8 cellular contexts compared by ENCODE assay signal in genomic region chr1:54965624-54966340, GRCh38. TPM values are rescaled to one million over a fixed set of nuclear protein-coding genes. Genes with fewer than 3 reads are reported as not detected.
DNase-seq lines count a peak whose midpoint lies in the region; ATAC-seq and TF ChIP-seq lines count a peak whose summit lies in the region.

No MANE protein-coding gene starts in this region.

- H3K27me3 ChIP-seq in lung (ENCODE audit: control insufficient read depth, insufficient read depth) = no peaks in the 10 kb centered on the region

- peaks cover 21% of the 10 kb centered on the region for H3K27me3 Mint-ChIP-seq in activated CD8-positive, alpha-beta memory T cell treated with anti-CD3 and anti-CD28 coated beads, Interleukin-2, amount 10 ng/mL, durations not matched to agents 7 days and 5 days
- H3K27me3 Mint-ChIP-seq in osteocyte (ENCODE audit: unreplicated experiment) = no peaks in the 10 kb centered on the region

- H3K4me3 Mint-ChIP-seq in activated CD8-positive, alpha-beta memory T cell treated with anti-CD3 and anti-CD28 coated beads, Interleukin-2, amount 10 ng/mL, durations not matched to agents 7 days and 5 days = no peak overlapping the region
- no peak overlapping the region for H3K4me3 Mint-ChIP-seq in osteocyte (ENCODE audit: unreplicated experiment)

- peak; percentile 71 for DNase-seq in ELR (ENCODE audit: low read depth)
- peak; percentile 67 for DNase-seq in KBM-7
- DNase-seq in activated CD8-positive, alpha-beta memory T cell treated with anti-CD3 and anti-CD28 coated beads, Interleukin-2, amount 10 ng/mL, durations not matched to agents 7 days and 5 days = no peak
- peak; percentile 67 for DNase-seq in lung (ENCODE audit: low spot score)
- no peak for DNase-seq in NCI-H1417 treated with DMSO at 0.1 percent for 48 hours (lab: John Stamatoyannopoulos, UW)
- DNase-seq in osteocyte (ENCODE audit: extremely low spot score, unreplicated experiment) = no peak
- no peak for DNase-seq in occipital lobe (lab: John Stamatoyannopoulos, UW)

- WGBS in lung, 2 donors = 11 to 34% methylated on average over 7 of the region's 7 CpGs

- H3K9me3 ChIP-seq in lung (ENCODE audit: control insufficient read depth in 2 of 2, insufficient read depth in 1 of 2, low read length in 1 of 2) = no peaks in the 10 kb centered on the region

- no peaks in the 10 kb centered on the region for H3K36me3 ChIP-seq in lung (ENCODE audit: control insufficient read depth in 2 of 2, insufficient read depth in 2 of 2, low read length in 2 of 2)

- peaks cover 33% of the 10 kb centered on the region for H3K4me1 Mint-ChIP-seq in activated CD8-positive, alpha-beta memory T cell treated with anti-CD3 and anti-CD28 coated beads, Interleukin-2, amount 10 ng/mL, durations not matched to agents 7 days and 5 days
- peaks cover 2% of the 10 kb centered on the region for H3K4me1 Mint-ChIP-seq in osteocyte (ENCODE audit: unreplicated experiment)

- no peak overlapping the region for H3K4me3 ChIP-seq in lung

- no peaks in the 10 kb centered on the region for H3K4me1 ChIP-seq in lung (ENCODE audit: control insufficient read depth in 2 of 2, insufficient read depth in 2 of 2, low read length in 2 of 2)

- H3K9me3 Mint-ChIP-seq in activated CD8-positive, alpha-beta memory T cell treated with anti-CD3 and anti-CD28 coated beads, Interleukin-2, amount 10 ng/mL, durations not matched to agents 7 days and 5 days (ENCODE audit: low read depth) = no peaks in the 10 kb centered on the region
- no peaks in the 10 kb centered on the region for H3K9me3 Mint-ChIP-seq in osteocyte (ENCODE audit: unreplicated experiment)

- H3K36me3 Mint-ChIP-seq in activated CD8-positive, alpha-beta memory T cell treated with anti-CD3 and anti-CD28 coated beads, Interleukin-2, amount 10 ng/mL, durations not matched to agents 7 days and 5 days = no peaks in the 10 kb centered on the region
- H3K36me3 Mint-ChIP-seq in osteocyte (ENCODE audit: unreplicated experiment) = no peaks in the 10 kb centered on the region

- TF ChIP-seq CTCF in lung (IDR thresholded peaks at IDR 0.05; ENCODE audit: control extremely low read depth, extremely low read depth) = no peak
- no peak for TF ChIP-seq CTCF in osteocyte (IDR thresholded peaks at IDR 0.05)

- no peak overlapping the region for H3K27ac ChIP-seq in lung (ENCODE audit: low read depth in 1 of 2, low read length in 1 of 2)

- in situ Hi-C loops in KBM-7 (cut with MboI; ENCODE audit: low pct_unique_long_range_greater_than_20kb, low sequenced_read_pairs) = no loop called here

- ATAC-seq in GM21529 (IDR thresholded peaks at IDR 0.05; ENCODE audit: unreplicated experiment) (peak; percentile 83), lung (ENCODE audit: insufficient read depth, low FRiP score) (no peak)
- peak; percentile 75 for ATAC-seq in activated CD8-positive, alpha-beta memory T cell treated with anti-CD3 and anti-CD28 coated beads, Interleukin-2, amount 10 ng/mL, durations not matched to agents 7 days and 5 days

- CTCF ChIA-PET in activated CD8-positive, alpha-beta memory T cell treated with anti-CD3 and anti-CD28 coated beads, Interleukin-2, amount 10 ng/mL, durations not matched to agents 7 days and 5 days (lab: Charles Lee) = interaction anchor here (0.8 to 2.7 kb wide), 6 partner anchors 13 to 30 kb away, joined by 3 to 19 read pairs (median 4); no protein-coding TSS in a partner anchor

- peak overlapping the region; percentile 30 for H3K27ac Mint-ChIP-seq in activated CD8-positive, alpha-beta memory T cell treated with anti-CD3 and anti-CD28 coated beads, Interleukin-2, amount 10 ng/mL, durations not matched to agents 7 days and 5 days
- H3K27ac Mint-ChIP-seq in osteocyte (ENCODE audit: unreplicated experiment) = no peak overlapping the region

RNA-seq across cellular contexts. Expression of gene TMEM61, which starts 14.6 kb away (rescaled TPM):
- not detected for total RNA-seq in activated CD8-positive, alpha-beta memory T cell treated with anti-CD3 and anti-CD28 coated beads, Interleukin-2, amount 10 ng/mL, durations not matched to agents 7 days and 5 days
- total RNA-seq in lung = 1 to 10 TPM; 1.1 to 2.1 TPM
- 1 to 10 TPM in 1 of 2 donors, under 1 TPM in 1; 0.91 to 1.6 TPM for polyA plus RNA-seq in lung
- total RNA-seq in osteocyte = not detected in 2 replicates
- total RNA-seq in occipital lobe = 0.16 TPM

RNA-seq across cellular contexts. Expression of gene BSND, which starts 33.0 kb away (rescaled TPM):
- total RNA-seq in activated CD8-positive, alpha-beta memory T cell treated with anti-CD3 and anti-CD28 coated beads, Interleukin-2, amount 10 ng/mL, durations not matched to agents 7 days and 5 days = under 1 TPM; 0.07 to 0.12 TPM
- not detected for total RNA-seq in lung
- polyA plus RNA-seq in lung = under 1 TPM in 1 of 2 donors, not detected in 1; 0.02 TPM
- total RNA-seq in osteocyte = not detected in 2 replicates
- not detected for total RNA-seq in occipital lobe

Comparison
In these comparisons a context has a peak if more than half of its experiments do, and no peak if none do; other contexts are left out.
1. DNase-seq: peak in ELR (single experiment), KBM-7 (single experiment) and lung (single experiment); none in activated CD8-positive, alpha-beta memory T cell treated with anti-CD3 and anti-CD28 coated beads, Interleukin-2, amount 10 ng/mL, durations not matched to agents 7 days and 5 days (single experiment), NCI-H1417 treated with DMSO at 0.1 percent for 48 hours (single experiment), osteocyte (single experiment) and occipital lobe (single experiment).